Comparison of ENCODE assay signal across 1 cellular context in the genomic region with DNA sequence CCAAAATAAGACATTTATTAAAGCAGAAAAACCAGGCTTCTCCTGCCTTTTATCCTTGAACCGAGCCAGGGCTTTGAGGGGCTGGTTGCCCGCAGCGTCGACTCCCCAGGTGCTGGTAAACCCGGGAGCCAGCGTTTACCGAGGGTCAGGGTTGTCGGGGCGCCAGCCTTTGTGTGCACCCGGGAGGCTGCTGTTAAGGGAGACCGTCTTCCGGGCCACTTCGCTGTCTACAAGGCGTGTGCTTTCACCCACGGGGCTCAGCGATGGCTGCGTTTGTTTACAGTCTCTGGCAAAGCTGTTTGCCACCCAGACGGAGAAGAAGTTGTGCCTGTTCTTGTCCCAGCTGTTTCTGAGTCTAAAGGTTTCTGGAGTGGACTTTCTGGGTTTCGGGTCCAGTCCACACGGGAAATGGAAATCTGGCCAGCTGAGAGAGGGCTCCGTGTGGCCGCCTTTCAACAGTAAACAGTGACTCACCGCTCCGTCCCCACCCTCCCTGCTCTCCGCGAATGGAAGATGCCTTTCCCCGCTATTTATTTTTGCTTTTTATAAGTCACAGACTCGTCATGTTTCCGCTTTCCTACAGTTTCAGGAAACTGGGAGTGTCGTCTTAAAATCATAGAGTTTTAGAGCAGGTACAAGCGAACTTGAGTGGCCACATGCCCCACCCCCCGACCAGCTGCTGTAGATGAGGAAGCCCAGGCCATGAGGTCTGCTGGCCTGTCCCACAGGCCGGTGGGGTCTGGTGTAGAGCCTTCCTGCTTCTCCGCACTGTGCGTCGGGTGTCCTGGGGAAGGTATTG.
A peak's percentile ranks its signal among the peaks of the same experiment; 100 is the strongest.
TF ChIP-seq lines count a peak whose summit lies in the region.

No MANE protein-coding gene starts in this region.

TF ChIP-seq in endothelial cell of umbilical vein, 7 proteins besides CTCF, POLR2A, EP300 and RAD21:
- peak; percentile 73 for TF ChIP-seq POLR2AphosphoS5 (IDR thresholded peaks at IDR 0.05; ENCODE audit: insufficient read depth, low read depth, low read length)
- TF ChIP-seq, protein P1, sequence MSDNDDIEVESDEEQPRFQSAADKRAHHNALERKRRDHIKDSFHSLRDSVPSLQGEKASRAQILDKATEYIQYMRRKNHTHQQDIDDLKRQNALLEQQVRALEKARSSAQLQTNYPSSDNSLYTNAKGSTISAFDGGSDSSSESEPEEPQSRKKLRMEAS (IDR thresholded peaks at IDR 0.05; ENCODE audit: insufficient read depth, insufficient read length) = peak; percentile 2
- TF ChIP-seq FOS (IDR thresholded peaks at IDR 0.05; ENCODE audit: borderline replicate concordance, insufficient read depth, low read length) = peak; percentile 98
- peak; percentile 74 for TF ChIP-seq MYC (IDR thresholded peaks at IDR 0.05; ENCODE audit: low read depth, low read length)
- peak; percentile 87 for TF ChIP-seq JUN (IDR thresholded peaks at IDR 0.05; ENCODE audit: borderline replicate concordance, insufficient read depth, insufficient read length, low read depth)
- no peak for TF ChIP-seq EZH2 (IDR thresholded peaks at IDR 0.05; ENCODE audit: borderline replicate concordance, low read depth, low read length, severe bottlenecking)
TF ChIP-seq in endothelial cell of umbilical vein: peak in this region for 5.
